Comparison of ENCODE assay signal across 8 cellular contexts in the genomic region with DNA sequence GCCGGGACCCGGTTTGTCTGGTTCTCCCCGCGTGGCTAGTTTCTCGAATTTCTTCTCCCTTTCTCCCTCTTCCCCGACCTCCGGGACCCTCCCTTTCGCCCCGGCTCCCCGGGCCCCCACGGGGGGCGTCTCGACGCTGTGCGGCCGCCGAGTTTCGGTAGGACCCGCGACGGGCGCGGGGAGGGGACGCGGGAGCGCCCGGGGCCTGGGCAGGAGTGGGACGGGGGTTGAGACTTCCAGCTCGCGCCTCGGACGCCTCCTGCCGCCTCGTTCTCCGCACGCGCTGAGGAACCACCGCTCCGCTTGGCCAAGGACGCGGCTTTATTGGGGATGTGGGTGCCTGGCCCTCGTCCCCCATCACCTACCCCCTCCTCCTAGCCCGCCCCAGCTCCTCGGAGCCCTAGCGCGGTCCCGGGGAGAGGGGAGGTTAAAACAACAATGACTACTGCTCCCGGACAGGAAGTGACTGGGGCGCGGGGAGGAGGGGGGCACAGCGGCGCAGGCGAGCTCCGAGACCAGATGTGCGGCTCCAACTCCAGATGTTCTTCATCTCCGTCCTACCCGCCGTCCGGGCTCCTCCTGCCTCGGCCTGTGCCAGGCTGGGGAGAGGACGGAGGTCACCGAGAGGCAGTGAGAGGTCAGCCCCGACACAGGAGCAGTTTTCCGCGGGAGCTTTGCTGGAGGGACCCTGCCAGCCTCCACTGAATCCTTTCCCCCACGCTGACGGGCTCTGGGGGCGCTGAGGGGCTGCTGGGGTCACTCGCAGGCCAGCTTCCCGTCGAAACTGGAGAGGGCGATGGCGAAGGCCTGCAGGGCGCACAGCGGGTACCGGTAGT. TPM values are rescaled to one million over a fixed set of nuclear protein-coding genes. Genes with fewer than 3 reads are reported as not detected.
DNase-seq lines count a peak whose midpoint lies in the region; ATAC-seq and TF ChIP-seq lines count a peak whose summit lies in the region.

No MANE protein-coding gene starts in this region.

- H3K4me2 ChIP-seq in osteoblast (ENCODE audit: insufficient read depth, low read length): peak overlapping the region; percentile 83

- peaks cover 35% of the 10 kb centered on the region for H3K79me2 ChIP-seq in osteoblast (ENCODE audit: insufficient read depth, low read length)

- peak overlapping the region; percentile 57 for H2AFZ ChIP-seq in osteoblast (ENCODE audit: low read length)

- peaks cover 27% of the 10 kb centered on the region for H4K20me1 ChIP-seq in osteoblast (ENCODE audit: insufficient read depth, low read length)

- DNase-seq in NCI-H510A treated with DMSO at 0.1 percent for 48 hours (lab: John Stamatoyannopoulos, UW) (peak; percentile 73), foreskin fibroblast (peak; percentile 94 to 99), osteoblast (ENCODE audit: insufficient read length, low spot score, missing footprints) (peak; percentile 95), mesenteric fat pad (ENCODE audit: low spot score) (no peak), hippocampal formation (lab: John Stamatoyannopoulos, UW) (no peak)
- DNase-seq in activated T-helper 9 cell treated with anti-CD3 and anti-CD28 coated beads, Interleukin-2, amount 50 U/mL, for 16 hours (ENCODE audit: low read depth): peak; percentile 34

- H3K36me3 ChIP-seq in osteoblast (ENCODE audit: insufficient read depth, low read length): no peaks in the 10 kb centered on the region

- no peaks in the 10 kb centered on the region for H3K9me3 ChIP-seq in osteoblast (ENCODE audit: low read depth, low read length)

- no peak for TF ChIP-seq CTCF in foreskin fibroblast (IDR thresholded peaks at IDR 0.05; ENCODE audit: low read depth, low read length)
- TF ChIP-seq CTCF in osteoblast (IDR thresholded peaks at IDR 0.05; ENCODE audit: extremely low read depth, low read depth, low read length): no peak

- ATAC-seq in GM18502 (IDR thresholded peaks at IDR 0.05; ENCODE audit: poor library complexity, unreplicated experiment) (peak; percentile 13), GM21529 (IDR thresholded peaks at IDR 0.05; ENCODE audit: unreplicated experiment) (no peak)

- no peaks in the 10 kb centered on the region for H3K27me3 ChIP-seq in osteoblast (ENCODE audit: insufficient read depth, low read length)

- H3K27ac ChIP-seq in osteoblast (ENCODE audit: low read depth, low read length): peak overlapping the region; percentile 60

- H3K4me1 ChIP-seq in osteoblast (ENCODE audit: insufficient read depth, low read length): peaks cover 25% of the 10 kb centered on the region

- peak overlapping the region; percentile 50 to 82 for H3K4me3 ChIP-seq in foreskin fibroblast (ENCODE audit: low read depth in 1 of 2, low read length in 2 of 2)
- H3K4me3 ChIP-seq in osteoblast (ENCODE audit: insufficient read depth, low read length): peak overlapping the region; percentile 79

RNA-seq across cellular contexts. Expression of a gene that starts 0.9 kb away (rescaled TPM):
- total RNA-seq in osteoblast: 10.9 and 11.2 TPM in 2 replicates
- 25.3 TPM for total RNA-seq in mesenteric fat pad

RNA-seq across cellular contexts. Expression of a gene that starts 14.9 kb away (rescaled TPM):
- total RNA-seq in osteoblast: not detected in 2 replicates
- total RNA-seq in mesenteric fat pad: not detected

RNA-seq across cellular contexts. Expression of a gene that starts 29.6 kb away (rescaled TPM):
- total RNA-seq in osteoblast (1,373 and 1,488 TPM in 2 replicates), mesenteric fat pad (919 TPM)

RNA-seq across cellular contexts. Expression of a gene that starts 45.7 kb away (rescaled TPM):
- 13.8 and 16.6 TPM in 2 replicates for total RNA-seq in osteoblast
- 1.9 TPM for total RNA-seq in mesenteric fat pad

Comparison
In these comparisons a context has a peak if more than half of its experiments do, and no peak if none do; other contexts are left out.
1. DNase-seq: peak in NCI-H510A treated with DMSO at 0.1 percent for 48 hours (single experiment), activated T-helper 9 cell treated with anti-CD3 and anti-CD28 coated beads, Interleukin-2, amount 50 U/mL, for 16 hours (single experiment), foreskin fibroblast (2 of 2) and osteoblast (single experiment); none in mesenteric fat pad (single experiment) and hippocampal formation (0 of 2).